In genomic region chr7:66668112-66668511, GRCh38 we compare ENCODE assay signal across 16 cellular contexts.
"Had no signal": no experiment of that assay in that cellular context is flagged by ENCODE, and none has a peak within 500 bp of the region (broad histone marks: within the 10 kb centered on the region; RNA-seq: fewer than 3 reads in every experiment).

No MANE protein-coding gene starts in this region.

- H3K4me3 ChIP-seq: heart left ventricle, lung, neural progenitor cell, pancreas, tibial nerve, uterus had no signal

- H3K4me2 ChIP-seq: neural progenitor cell had no signal

- H3K27ac Mint-ChIP-seq: activated naive CD8-positive, alpha-beta T cell; dendritic cell treated with granulocyte-macrophage colony-stimulating factor and Interleukin-4, amounts not matched to agents 40 ng/mL and 50 ng/mL, for 4 days; neural progenitor cell; stimulated activated effector memory CD8-positive, alpha-beta T cell treated with anti-CD3 and anti-CD28 coated beads, Interleukin-12 subunit alpha, Interleukin-12 subunit beta, amount 100 ng/mL, for 72 hours; T-helper 1 cell treated with Interleukin-12 subunit alpha and Interleukin-12 subunit beta and Interleukin-4 antibody, amounts not matched to agents 30 μg/mL and 1 μg/mL, for 36 hours had no signal

- H3K4me3 Mint-ChIP-seq: activated naive CD8-positive, alpha-beta T cell; dendritic cell treated with granulocyte-macrophage colony-stimulating factor and Interleukin-4, amounts not matched to agents 40 ng/mL and 50 ng/mL, for 4 days; neural progenitor cell; stimulated activated effector memory CD8-positive, alpha-beta T cell treated with anti-CD3 and anti-CD28 coated beads, Interleukin-12 subunit alpha, Interleukin-12 subunit beta, amount 100 ng/mL, for 72 hours; T-helper 1 cell treated with Interleukin-12 subunit alpha and Interleukin-12 subunit beta and Interleukin-4 antibody, amounts not matched to agents 30 μg/mL and 1 μg/mL, for 36 hours had no signal

- H2AFZ ChIP-seq: neural progenitor cell had no signal

- FAIRE-seq: frontal cortex, pancreas had no signal

- H3K27me3 Mint-ChIP-seq: activated naive CD8-positive, alpha-beta T cell; dendritic cell treated with granulocyte-macrophage colony-stimulating factor and Interleukin-4, amounts not matched to agents 40 ng/mL and 50 ng/mL, for 4 days had no signal

- H3K27ac ChIP-seq: heart left ventricle, neural progenitor cell, pancreas, uterus, WERI-Rb-1 had no signal

- H3K4me1 Mint-ChIP-seq: neural progenitor cell had no signal

- H3K36me3 ChIP-seq: heart left ventricle, neural progenitor cell, pancreas, tibial nerve, uterus, WERI-Rb-1 had no signal

- H3K9me3 ChIP-seq: heart left ventricle, pancreas, tibial nerve, uterus had no signal

- H3K27me3 ChIP-seq: heart left ventricle, neural progenitor cell, pancreas, tibial nerve, uterus had no signal

- H3K9me3 Mint-ChIP-seq: dendritic cell treated with granulocyte-macrophage colony-stimulating factor and Interleukin-4, amounts not matched to agents 40 ng/mL and 50 ng/mL, for 4 days; neural progenitor cell; stimulated activated effector memory CD8-positive, alpha-beta T cell treated with anti-CD3 and anti-CD28 coated beads, Interleukin-12 subunit alpha, Interleukin-12 subunit beta, amount 100 ng/mL, for 72 hours; T-helper 1 cell treated with Interleukin-12 subunit alpha and Interleukin-12 subunit beta and Interleukin-4 antibody, amounts not matched to agents 30 μg/mL and 1 μg/mL, for 36 hours had no signal

- DNase-seq: activated CD4-positive, alpha-beta T cell treated with anti-CD3 and anti-CD28 coated beads for 48 hours; activated CD8-positive, alpha-beta memory T cell treated with anti-CD3 and anti-CD28 coated beads for 24 hours; activated effector memory CD4-positive, alpha-beta T cell treated with anti-CD3 and anti-CD28 coated beads, Interleukin-2, amount 50 U/mL, for 16 hours; cerebellar nuclear complex; heart left ventricle; pancreas; uterus; WERI-Rb-1 had no signal

- H3K4me1 ChIP-seq: heart left ventricle, neural progenitor cell, pancreas, uterus had no signal

- H3K36me3 Mint-ChIP-seq: activated naive CD8-positive, alpha-beta T cell; stimulated activated effector memory CD8-positive, alpha-beta T cell treated with anti-CD3 and anti-CD28 coated beads, Interleukin-12 subunit alpha, Interleukin-12 subunit beta, amount 100 ng/mL, for 72 hours had no signal

- H3K9ac ChIP-seq: neural progenitor cell had no signal

- ATAC-seq: pancreas; stimulated activated effector memory CD8-positive, alpha-beta T cell treated with anti-CD3 and anti-CD28 coated beads, Interleukin-12 subunit alpha, Interleukin-12 subunit beta, amount 100 ng/mL, for 72 hours had no signal
